26 cellular contexts compared by ENCODE assay signal in the genomic region with DNA sequence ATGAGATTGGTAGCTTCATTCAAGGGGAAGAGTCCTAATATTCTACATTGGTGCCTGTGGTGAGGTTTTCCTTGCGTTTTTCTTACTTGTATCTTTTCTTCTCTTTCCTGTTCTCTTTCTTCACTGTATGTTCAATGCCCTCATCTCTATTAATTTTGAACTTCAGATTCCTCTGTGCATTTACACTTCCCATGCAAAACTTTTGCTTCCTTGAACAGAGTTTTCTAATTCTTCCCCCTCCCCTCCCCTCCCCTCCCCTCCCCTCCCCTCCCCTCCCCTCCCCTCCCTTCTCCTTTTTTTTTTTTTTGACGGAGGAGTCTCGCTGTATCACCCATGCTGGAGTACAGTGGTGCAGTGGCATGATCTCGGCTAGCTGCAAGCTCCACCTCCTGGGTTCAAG.
DNase-seq lines count a peak whose midpoint lies in the region; ATAC-seq, FAIRE-seq and TF ChIP-seq lines count a peak whose summit lies in the region.
"Had no signal": no experiment of that assay in that cellular context is flagged by ENCODE, and none has a peak within 500 bp of the region (broad histone marks: within the 10 kb centered on the region; RNA-seq: fewer than 3 reads in every experiment).

No MANE protein-coding gene starts in this region.

- H3K9me2 ChIP-seq in GM23338 (ENCODE audit: insufficient read depth), result peaks cover 6% of the 10 kb centered on the region; the same call in 1 of the 2 replicates

- H3K36me3 Mint-ChIP-seq in GM23338 (ENCODE audit: low read depth) (no peaks in the 10 kb centered on the region), H9 (ENCODE audit: insufficient read depth in 1 of 3, low read depth in 3 of 3) (no peaks in the 10 kb centered on the region), mesothelial cell of epicardium (no peaks in the 10 kb centered on the region)
- H3K36me3 Mint-ChIP-seq: CD14-positive monocyte; CD4-positive, alpha-beta memory T cell; CD4-positive, CD25-positive, alpha-beta regulatory T cell; CD8-positive, alpha-beta memory T cell had no signal

- H4K20me1 ChIP-seq in GM23338 (replicated peaks; ENCODE audit: insufficient read depth), result no peaks in the 10 kb centered on the region
- no peaks in the 10 kb centered on the region for H4K20me1 ChIP-seq in H9 (ENCODE audit: control insufficient read depth, insufficient read depth, insufficient read length)
- no peaks in the 10 kb centered on the region for H4K20me1 ChIP-seq in K562 (replicated peaks; ENCODE audit: control insufficient read depth, insufficient read depth, low read length)
- H4K20me1 ChIP-seq: BLaER1 had no signal

- TF ChIP-seq POLR2A in K562 (conservative IDR thresholded peaks at IDR 0.05), result no peak

- no peak overlapping the region for H2BK120ac ChIP-seq in H9 (ENCODE audit: low read depth, low read length, poor library complexity, severe bottlenecking)

- H3K9me3 Mint-ChIP-seq in GM23338 (no peaks in the 10 kb centered on the region; the same call in 2 of the 3 replicates), H9 (no peaks in the 10 kb centered on the region), mesothelial cell of epicardium (peaks cover 8% of the 10 kb centered on the region)

- POLR2A ChIA-PET in K562 (lab: Yijun Ruan, JAX), result no interaction called here

- no peak overlapping the region for H4K5ac ChIP-seq in H9 (ENCODE audit: insufficient read length, low read depth, low read length)

- H2AFZ ChIP-seq in GM23338 (no peak overlapping the region), H9 (ENCODE audit: low read length) (no peak overlapping the region), K562 (ENCODE audit: low read depth, low read length) (no peak overlapping the region)

- H3K18ac ChIP-seq in H9 (ENCODE audit: insufficient read length, low read depth, low read length), result no peak overlapping the region

- intact Hi-C loops in K562 (cut with micrococcal nuclease), result no loop called here

- H3K27ac ChIP-seq in GM23338 (ENCODE audit: low read depth) (peak overlapping the region; percentile 40; the same call in 1 of the 2 replicates), H9 (ENCODE audit: insufficient read length, low read depth, low read length) (no peak overlapping the region), K562 (ENCODE audit: extremely low read depth, low read depth, low read length) (no peak overlapping the region)
- H3K27ac ChIP-seq: BLaER1 had no signal

- no peak overlapping the region for H4K91ac ChIP-seq in H9 (ENCODE audit: insufficient read length, low read depth, low read length)

- no peaks in the 10 kb centered on the region for H3K23me2 ChIP-seq in H9 (ENCODE audit: insufficient read length, low read depth, low read length, poor library complexity, severe bottlenecking)

- WGBS in H9 (ENCODE audit: extremely low coverage, insufficient read length, low lambda C conversion rate), result no CpG with 5 or more reads among the region's 4 CpGs
- 0% methylated on average over 1 of the region's 4 CpGs for WGBS in K562 (ENCODE audit: insufficient coverage, low coverage, missing lambda C conversion rate)

- no peak overlapping the region for H2BK15ac ChIP-seq in H9 (ENCODE audit: low read depth, low read length)

- TF ChIP-seq RAD21 in K562 (CRISPR knock-in tag; conservative IDR thresholded peaks at IDR 0.05 in 1 of 2, IDR thresholded peaks at IDR 0.05 in 1 of 2), result no peak

- H3K79me2 ChIP-seq in GM23338 (replicated peaks; ENCODE audit: insufficient read depth) (no peaks in the 10 kb centered on the region), H9 (ENCODE audit: insufficient read depth, low read length) (no peaks in the 10 kb centered on the region), K562 (ENCODE audit: control insufficient read depth, insufficient read depth, low read length) (no peaks in the 10 kb centered on the region)

- H3K27me3 ChIP-seq in GM23338 (ENCODE audit: insufficient read depth) (no peaks in the 10 kb centered on the region), H9 (ENCODE audit: insufficient read depth, low read length) (no peaks in the 10 kb centered on the region), K562 (ENCODE audit: control insufficient read depth in 2 of 2, insufficient read depth in 2 of 2, low read length in 2 of 2) (no peaks in the 10 kb centered on the region)
- H3K27me3 ChIP-seq: BE2C, BLaER1 had no signal

- H3K9me3 ChIP-seq in H9 (ENCODE audit: control insufficient read depth, low read depth, low read length) (no peaks in the 10 kb centered on the region), K562 (replicated peaks; ENCODE audit: control insufficient read depth, insufficient read depth, low read depth, low read length) (no peaks in the 10 kb centered on the region)
- H3K9me3 ChIP-seq: BE2C, BLaER1 had no signal

- no peaks in the 10 kb centered on the region for H3K9me1 ChIP-seq in K562 (ENCODE audit: control insufficient read depth, insufficient read depth, low read length)

- H3K4me1 ChIP-seq in GM23338 (ENCODE audit: insufficient read depth) (peaks cover 18% of the 10 kb centered on the region), H9 (ENCODE audit: insufficient read depth, low read length) (peaks cover 2% of the 10 kb centered on the region; the same call in 1 of the 2 replicates), K562 (replicated peaks in 1 of 2; ENCODE audit: control insufficient read depth in 2 of 2, insufficient read depth in 2 of 2, low read length in 2 of 2) (no peaks in the 10 kb centered on the region)
- H3K4me1 ChIP-seq: BE2C, BLaER1 had no signal

- peak overlapping the region; percentile 57 for H3K4me2 ChIP-seq in GM23338
- peak overlapping the region; percentile 28 for H3K4me2 ChIP-seq in H9 (ENCODE audit: insufficient read depth, insufficient read length, low read length)
- H3K4me2 ChIP-seq in K562 (ENCODE audit: insufficient read depth, low read length), result no peak overlapping the region
- H3K4me2 ChIP-seq: BLaER1 had no signal

- H3K14ac ChIP-seq in H9 (ENCODE audit: insufficient read depth, low read length), result no peak overlapping the region

- H2BK5ac ChIP-seq in H9 (ENCODE audit: insufficient read length, low read length), result no peak overlapping the region

- H3K23ac ChIP-seq in H9 (ENCODE audit: insufficient read length, low read depth, low read length), result no peak overlapping the region

- in situ Hi-C loops in K562 (cut with MboI), result no loop called here

- no TSS peak for BruUV-seq in K562 (replicated peaks; lab: Mats Ljungman, UMichigan)

- H3K56ac ChIP-seq in H9 (ENCODE audit: insufficient read length, low read depth, low read length), result no peak overlapping the region

- H2BK20ac ChIP-seq in H9 (ENCODE audit: low read depth, low read length, poor library complexity, severe bottlenecking), result no peak overlapping the region

- H3K27ac Mint-ChIP-seq in GM23338, result peak overlapping the region; percentile 63; the same call in 1 of the 2 replicates
- H3K27ac Mint-ChIP-seq in H9, result peak overlapping the region in 1 of 3 experiments; percentile 76; a peak in 2 of 7 replicates
- no peak overlapping the region for H3K27ac Mint-ChIP-seq in mesothelial cell of epicardium
- H3K27ac Mint-ChIP-seq: CD14-positive monocyte; CD4-positive, alpha-beta memory T cell; CD4-positive, CD25-positive, alpha-beta regulatory T cell; CD8-positive, alpha-beta memory T cell had no signal

- H3K27me3 Mint-ChIP-seq in GM23338 (ENCODE audit: insufficient read depth, low read depth, poor library complexity) (peaks cover 6% of the 10 kb centered on the region), H9 (ENCODE audit: low read depth) (no peaks in the 10 kb centered on the region), mesothelial cell of epicardium (ENCODE audit: low read depth) (peaks cover 2% of the 10 kb centered on the region)
- H3K27me3 Mint-ChIP-seq: CD4-positive, alpha-beta memory T cell; CD4-positive, CD25-positive, alpha-beta regulatory T cell; CD8-positive, alpha-beta memory T cell had no signal

- H3T11ph ChIP-seq in H9 (ENCODE audit: low read length), result no peak overlapping the region

- peaks cover 22% of the 10 kb centered on the region for H3K4me1 Mint-ChIP-seq in GM23338
- H3K4me1 Mint-ChIP-seq in H9, result peaks cover 13 to 21% of the 10 kb centered on the region in 2 experiments
- H3K4me1 Mint-ChIP-seq in mesothelial cell of epicardium, result no peaks in the 10 kb centered on the region
- H3K4me1 Mint-ChIP-seq: CD14-positive monocyte; CD4-positive, alpha-beta memory T cell; CD8-positive, alpha-beta memory T cell had no signal

- DNase-seq in GM23338 (ENCODE audit: low spot score) (no peak), H9 (no peak), K562 (ENCODE audit: extremely low read depth in 1 of 4, low spot score in 3 of 4) (no peak), mesothelial cell of epicardium (ENCODE audit: low spot score in 2 of 2, unreplicated experiment in 2 of 2) (no peak)
- DNase-seq: 8988T; ACHN; BE2C; C1 segment of cervical spinal cord; CD4-positive, alpha-beta memory T cell; CD4-positive, CD25-positive, alpha-beta regulatory T cell; CD8-positive, alpha-beta memory T cell; COR-L47; DMS 273 treated with DMSO at 0.1 percent for 48 hours; DMS153; DMS53; DMS79; DND-41; EL; GDM1 had no signal

- no peak overlapping the region for H2BK12ac ChIP-seq in H9 (ENCODE audit: insufficient read length, low read depth, low read length)

- no peak overlapping the region for H3K4ac ChIP-seq in H9 (ENCODE audit: low read depth, low read length)

- ATAC-seq in GM23338 (no peak), K562 (no peak), HG03280 (IDR thresholded peaks at IDR 0.05; ENCODE audit: unreplicated experiment) (no peak)
- ATAC-seq: GM12878 had no signal

- H3K36me3 ChIP-seq in GM23338 (ENCODE audit: insufficient read depth), result no peaks in the 10 kb centered on the region
- H3K36me3 ChIP-seq in K562 (ENCODE audit: control insufficient read depth, insufficient read depth, low read length), result no peaks in the 10 kb centered on the region
- H3K36me3 ChIP-seq: BE2C, BLaER1 had no signal

- no peaks in the 10 kb centered on the region for H3K79me1 ChIP-seq in H9 (ENCODE audit: insufficient read depth, low read depth, low read length, poor library complexity, severe bottlenecking)

- no peaks in the 10 kb centered on the region for H3F3A ChIP-seq in GM23338 (replicated peaks; ENCODE audit: low read depth)

- H3K4me3 Mint-ChIP-seq in GM23338 (peak overlapping the region; percentile 30; the same call in 1 of the 3 replicates), H9 (no peak overlapping the region; a peak in 1 of 5 replicates), mesothelial cell of epicardium (no peak overlapping the region)
- H3K4me3 Mint-ChIP-seq: CD14-positive monocyte; CD4-positive, alpha-beta memory T cell; CD4-positive, CD25-positive, alpha-beta regulatory T cell; CD8-positive, alpha-beta memory T cell had no signal

- FAIRE-seq in K562 (lab: Jason Lieb, UNC), result no peak
- FAIRE-seq: A204.1, GM12878, GM12892, GM18507 had no signal

- H4K8ac ChIP-seq in H9 (replicated peaks; ENCODE audit: insufficient read length, low read depth, low read length), result no peak overlapping the region

- TF ChIP-seq CTCF in GM23338 (conservative IDR thresholded peaks at IDR 0.05; ENCODE audit: low read depth in 2 of 2) (no peak), H9 (conservative IDR thresholded peaks at IDR 0.05) (no peak), K562 (IDR thresholded peaks at IDR 0.05 in 2 of 3, conservative IDR thresholded peaks at IDR 0.05 in 1 of 3; ENCODE audit: insufficient read depth in 2 of 3, low read depth in 1 of 3, low read length in 3 of 3) (no peak), mesothelial cell of epicardium (IDR thresholded peaks at IDR 0.05; ENCODE audit: unreplicated experiment) (no peak)

- CTCF ChIA-PET in K562 (lab: Yijun Ruan, JAX; ENCODE audit: low intra/inter-chr PET ratio), result no interaction called here

- H3K9ac ChIP-seq in H9 (ENCODE audit: extremely low read depth, insufficient read length, low read length), result no peak overlapping the region
- H3K9ac ChIP-seq in K562 (ENCODE audit: insufficient read depth in 1 of 2, low read depth in 2 of 2, low read length in 2 of 2), result no peak overlapping the region
- H3K9ac ChIP-seq: BLaER1 had no signal

- no peak for TF ChIP-seq EP300 in K562 (IDR thresholded peaks at IDR 0.05; ENCODE audit: low read length)

- no peak overlapping the region for H2AK5ac ChIP-seq in H9 (ENCODE audit: insufficient read length, low read length)

- H3K4me3 ChIP-seq in GM23338 (peak overlapping the region; percentile 12; the same call in 1 of the 2 replicates), K562 (no peak overlapping the region)
- H3K4me3 ChIP-seq: BLaER1, GM12878 had no signal
